Comparison of ENCODE assay signal across 14 cellular contexts in genomic region chr6:169620171-169621125, GRCh38.
DNase-seq lines count a peak whose midpoint lies in the region; ATAC-seq and TF ChIP-seq lines count a peak whose summit lies in the region.
"Had no signal": no experiment of that assay in that cellular context is flagged by ENCODE, and none has a peak within 500 bp of the region (broad histone marks: within the 10 kb centered on the region; RNA-seq: fewer than 3 reads in every experiment).

No MANE protein-coding gene starts in this region.

- H3K23ac ChIP-seq in mesendoderm (ENCODE audit: low read length), result no peak overlapping the region

- H3K4me1 Mint-ChIP-seq in natural killer cell treated with Interleukin-12 subunit alpha and Interleukin-12 subunit beta and Interleukin-15 and Interleukin-18, amount 100 ng/mL, for 72 hours (ENCODE audit: low read depth in 2 of 2), result no peaks in the 10 kb centered on the region

- no peak overlapping the region for H3K27ac Mint-ChIP-seq in natural killer cell treated with Interleukin-12 subunit alpha and Interleukin-12 subunit beta and Interleukin-15 and Interleukin-18, amount 100 ng/mL, for 72 hours
- H3K27ac Mint-ChIP-seq: stimulated activated naive B cell treated with anti-CD40 and anti-IgM and Interleukin-4, amounts not matched to agents 10 μg/mL and 1 μg/mL and 100 μg/mL, for 72 hours had no signal

- no peak overlapping the region for H3K4me3 ChIP-seq in PC-9
- H3K4me3 ChIP-seq in esophagus (ENCODE audit: low read depth in 1 of 2, low read length in 2 of 2), result no peak overlapping the region
- H3K4me3 ChIP-seq in mesendoderm (ENCODE audit: low read length), result no peak overlapping the region
- H3K4me3 ChIP-seq: BLaER1 had no signal

- H3K79me1 ChIP-seq in mesendoderm (ENCODE audit: low read length), result peaks cover 5% of the 10 kb centered on the region

- no peaks in the 10 kb centered on the region for H3K27me3 Mint-ChIP-seq in natural killer cell treated with Interleukin-12 subunit alpha and Interleukin-12 subunit beta and Interleukin-15 and Interleukin-18, amount 100 ng/mL, for 72 hours
- H3K27me3 Mint-ChIP-seq: stimulated activated naive B cell treated with anti-CD40 and anti-IgM and Interleukin-4, amounts not matched to agents 10 μg/mL and 1 μg/mL and 100 μg/mL, for 72 hours had no signal

- no peak overlapping the region for H3K4me3 Mint-ChIP-seq in natural killer cell treated with Interleukin-12 subunit alpha and Interleukin-12 subunit beta and Interleukin-15 and Interleukin-18, amount 100 ng/mL, for 72 hours
- H3K4me3 Mint-ChIP-seq: stimulated activated naive B cell treated with anti-CD40 and anti-IgM and Interleukin-4, amounts not matched to agents 10 μg/mL and 1 μg/mL and 100 μg/mL, for 72 hours had no signal

- no peaks in the 10 kb centered on the region for H3K9me3 Mint-ChIP-seq in natural killer cell treated with Interleukin-12 subunit alpha and Interleukin-12 subunit beta and Interleukin-15 and Interleukin-18, amount 100 ng/mL, for 72 hours

- no peak overlapping the region for H3K9ac ChIP-seq in mesendoderm (ENCODE audit: low read length)
- H3K9ac ChIP-seq: BLaER1 had no signal

- H3K56ac ChIP-seq in mesendoderm (ENCODE audit: low read length), result peak overlapping the region; percentile 82

- no peak for ATAC-seq in HG02938 (IDR thresholded peaks at IDR 0.05; ENCODE audit: unreplicated experiment)
- ATAC-seq in natural killer cell treated with Interleukin-12 subunit alpha and Interleukin-12 subunit beta and Interleukin-15 and Interleukin-18, amount 100 ng/mL, for 72 hours, result no peak
- ATAC-seq in HG03342 (IDR thresholded peaks at IDR 0.05; ENCODE audit: unreplicated experiment), result no peak
- ATAC-seq: left colon; stimulated activated naive B cell treated with anti-CD40 and anti-IgM and Interleukin-4, amounts not matched to agents 10 μg/mL and 1 μg/mL and 100 μg/mL, for 72 hours had no signal

- peak overlapping the region; percentile 99 for H2BK5ac ChIP-seq in mesendoderm (ENCODE audit: low read length)

- peak overlapping the region; percentile 77 for H2BK120ac ChIP-seq in mesendoderm (ENCODE audit: low read depth, low read length)

- no peaks in the 10 kb centered on the region for H4K20me1 ChIP-seq in PC-9 (ENCODE audit: insufficient read depth)
- H4K20me1 ChIP-seq: BLaER1 had no signal

- no peaks in the 10 kb centered on the region for H3K9me2 ChIP-seq in PC-9 (ENCODE audit: insufficient read depth)

- H3K36me3 ChIP-seq in PC-9 (ENCODE audit: low read depth) (peaks cover 12% of the 10 kb centered on the region; the same call in 1 of the 2 replicates), esophagus (ENCODE audit: control insufficient read depth in 2 of 2, insufficient read depth in 2 of 2, low read length in 1 of 2) (peaks cover 0 to 12% of the 10 kb centered on the region in 2 donors), mesendoderm (ENCODE audit: control insufficient read depth, insufficient read depth, low read length) (peaks cover 13% of the 10 kb centered on the region)

- CTCF ChIA-PET in PC-9 (lab: Charles Lee), result interaction anchor here (0.6 kb wide), 1 partner anchor 168 kb away, joined by 3 read pairs; no protein-coding TSS in a partner anchor

- DNase-seq in EH (ENCODE audit: low read depth), result peak; percentile 85
- peak in 1 of 2 experiments; percentile 69 for DNase-seq in PC-9
- peak; percentile 92 for DNase-seq in mesendoderm
- DNase-seq in substantia nigra (lab: John Stamatoyannopoulos, UW), result no peak
- DNase-seq in natural killer cell treated with Interleukin-12 subunit alpha and Interleukin-12 subunit beta and Interleukin-15 and Interleukin-18, amount 100 ng/mL, for 72 hours (ENCODE audit: low spot score), result no peak
- DNase-seq: left colon; NCI-H510A treated with DMSO at 0.1 percent for 48 hours; occipital lobe; stimulated activated CD4-positive, alpha-beta T cell treated with anti-CD3 and anti-CD28 coated beads, Interleukin-1b, Interleukin-23, amount 100 ng/mL, for 48 hours; stimulated activated naive B cell treated with anti-CD40 and anti-IgM and Interleukin-4, amounts not matched to agents 10 μg/mL and 1 μg/mL and 100 μg/mL, for 72 hours had no signal

- H3K18ac ChIP-seq in mesendoderm (ENCODE audit: low read length), result peak overlapping the region; percentile 81

- H3K27me3 ChIP-seq in PC-9 (ENCODE audit: insufficient read depth, low read depth), result no peaks in the 10 kb centered on the region
- no peaks in the 10 kb centered on the region for H3K27me3 ChIP-seq in esophagus (ENCODE audit: control insufficient read depth in 1 of 2, insufficient read depth in 2 of 2, low read length in 2 of 2)
- no peaks in the 10 kb centered on the region for H3K27me3 ChIP-seq in mesendoderm (ENCODE audit: insufficient read depth, low read length, poor library complexity)
- H3K27me3 ChIP-seq: BLaER1 had no signal

- no peaks in the 10 kb centered on the region for H3K36me3 Mint-ChIP-seq in natural killer cell treated with Interleukin-12 subunit alpha and Interleukin-12 subunit beta and Interleukin-15 and Interleukin-18, amount 100 ng/mL, for 72 hours

- H3K4me1 ChIP-seq in PC-9 (replicated peaks; ENCODE audit: insufficient read depth) (peaks cover 59% of the 10 kb centered on the region), esophagus (ENCODE audit: control insufficient read depth in 2 of 2, insufficient read depth in 2 of 2, low read length in 1 of 2) (peaks cover 0 to 5% of the 10 kb centered on the region in 2 donors), mesendoderm (ENCODE audit: control insufficient read depth, low read depth, low read length) (peaks cover 6% of the 10 kb centered on the region)

- no peak overlapping the region for H4K8ac ChIP-seq in mesendoderm (ENCODE audit: low read depth, low read length)

- H4K5ac ChIP-seq in mesendoderm (ENCODE audit: low read length), result peak overlapping the region; percentile 10

- POLR2A ChIA-PET in PC-9 (lab: Charles Lee; ENCODE audit: unreplicated experiment), result interaction anchor here (0.6 to 0.7 kb wide), 2 partner anchors 81 to 270 kb away, joined by 4 to 5 read pairs; no protein-coding TSS in a partner anchor

- no peak for TF ChIP-seq CTCF in PC-9 (conservative IDR thresholded peaks at IDR 0.05)

- H3K4me2 ChIP-seq in PC-9, result peak overlapping the region; percentile 62
- no peak overlapping the region for H3K4me2 ChIP-seq in mesendoderm (ENCODE audit: low read length)
- H3K4me2 ChIP-seq: BLaER1 had no signal

- H3K27ac ChIP-seq in PC-9 (peak overlapping the region; percentile 88), esophagus (ENCODE audit: low read depth in 2 of 2, low read length in 1 of 2) (peak overlapping the region; percentile 72 to 94), mesendoderm (ENCODE audit: low read depth, low read length) (peak overlapping the region; percentile 97), substantia nigra (ENCODE audit: low read depth, low read length, poor library complexity, severe bottlenecking) (no peak overlapping the region)
- H3K27ac ChIP-seq: BLaER1 had no signal

- peak overlapping the region; percentile 97 for H2AK5ac ChIP-seq in mesendoderm (ENCODE audit: low read length)

- no peaks in the 10 kb centered on the region for H3K79me2 ChIP-seq in PC-9 (ENCODE audit: low read depth)
- H3K79me2 ChIP-seq in mesendoderm (ENCODE audit: control insufficient read depth, insufficient read depth, low read length), result no peaks in the 10 kb centered on the region

- no peak overlapping the region for H2BK15ac ChIP-seq in mesendoderm (replicated peaks; ENCODE audit: low read depth)

- intact Hi-C loops in PC-9 (cut with micrococcal nuclease; ENCODE audit: unreplicated experiment), result no loop called here

- no peak overlapping the region for H2AFZ ChIP-seq in PC-9

- 74 to 81% methylated on average over 10 of the region's 10 CpGs for WGBS in esophagus, 2 donors
- WGBS in mesendoderm (ENCODE audit: extremely low coverage, insufficient coverage, low lambda C conversion rate), result no CpG with 5 or more reads among the region's 10 CpGs

- no TSS peak for BruUV-seq in PC-9 (replicated peaks; lab: Mats Ljungman, UMichigan)

- H3K4ac ChIP-seq in mesendoderm (ENCODE audit: low read depth, low read length), result peak overlapping the region; percentile 89

- H3F3A ChIP-seq in PC-9 (ENCODE audit: insufficient read depth, low read depth), result peaks cover 52% of the 10 kb centered on the region

- H3K9me3 ChIP-seq in PC-9 (ENCODE audit: insufficient read depth, low read depth), result no peaks in the 10 kb centered on the region
- H3K9me3 ChIP-seq in esophagus (ENCODE audit: control insufficient read depth in 2 of 2, insufficient read depth in 1 of 2, low read depth in 1 of 2, low read length in 1 of 2), result peaks cover 0 to 9% of the 10 kb centered on the region in 2 donors

Comparison
In these comparisons a context has a peak if more than half of its experiments do, and no peak if none do; other contexts are left out.
1. DNase-seq: peak in EH (single experiment) and mesendoderm (single experiment); none in substantia nigra (0 of 49) and natural killer cell treated with Interleukin-12 subunit alpha and Interleukin-12 subunit beta and Interleukin-15 and Interleukin-18, amount 100 ng/mL, for 72 hours (single experiment).